In the genomic region with DNA sequence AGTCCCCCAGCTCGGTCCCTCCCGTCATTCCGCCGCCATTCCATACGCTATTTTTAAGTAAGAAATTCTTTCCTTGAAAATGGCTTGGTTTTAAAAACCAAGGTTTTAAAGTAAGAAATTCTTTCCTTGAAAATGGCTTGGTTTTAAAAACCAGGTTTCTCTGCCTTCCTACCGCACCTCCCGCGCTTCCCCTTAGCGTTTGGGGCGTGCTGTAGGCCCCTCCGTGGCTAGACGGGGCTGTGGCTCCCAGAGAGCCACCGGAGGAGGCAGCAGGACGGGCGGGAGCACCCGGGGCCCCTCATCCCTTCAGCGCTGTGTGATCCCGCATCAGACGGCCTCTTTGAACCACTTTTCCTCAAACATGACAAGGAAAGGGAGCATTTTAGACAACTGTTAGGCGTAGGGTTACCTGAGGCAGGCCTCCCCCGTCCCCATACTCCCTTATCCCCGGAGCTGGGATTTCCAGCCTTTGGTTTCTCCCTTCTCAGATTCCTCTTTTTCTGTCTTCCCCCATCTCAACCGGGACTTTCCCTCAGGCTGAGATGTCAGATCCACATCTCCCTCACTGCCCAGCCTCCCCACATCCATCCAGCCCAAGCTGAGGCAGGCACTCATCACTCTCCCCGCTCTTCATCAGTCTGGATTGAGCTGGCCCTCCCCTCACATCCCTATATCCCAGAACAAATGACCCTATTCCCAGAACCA, we compare ENCODE assay signal across 8 cellular contexts. TPM values are rescaled to one million over a fixed set of nuclear protein-coding genes. Genes with fewer than 3 reads are reported as not detected.
DNase-seq lines count a peak whose midpoint lies in the region; ATAC-seq and TF ChIP-seq lines count a peak whose summit lies in the region.

No MANE protein-coding gene starts in this region.

- H3K4me3 ChIP-seq in aorta (ENCODE audit: low read length in 2 of 2): peak overlapping the region; percentile 29 to 47

- WGBS in aorta, 2 donors: 10 to 12% methylated on average over 24 of the region's 24 CpGs

- no peaks in the 10 kb centered on the region for H3K36me3 ChIP-seq in aorta (ENCODE audit: control insufficient read depth in 1 of 2, insufficient read depth in 2 of 2, low read length in 1 of 2)

- H3K9me3 Mint-ChIP-seq in activated naive CD4-positive, alpha-beta T cell treated with anti-CD3 and anti-CD28 coated beads, Interleukin-2, amount 50 U/mL, for 24 hours: no peaks in the 10 kb centered on the region
- H3K9me3 Mint-ChIP-seq in MCF 10A (ENCODE audit: unreplicated experiment): no peaks in the 10 kb centered on the region
- H3K9me3 Mint-ChIP-seq in memory B cell: no peaks in the 10 kb centered on the region

- H3K27me3 ChIP-seq in aorta (ENCODE audit: control insufficient read depth in 1 of 2, insufficient read depth in 2 of 2, low read length in 1 of 2): no peaks in the 10 kb centered on the region

- H3K4me1 Mint-ChIP-seq in activated naive CD4-positive, alpha-beta T cell treated with anti-CD3 and anti-CD28 coated beads, Interleukin-2, amount 50 U/mL, for 24 hours: peaks cover 30% of the 10 kb centered on the region
- H3K4me1 Mint-ChIP-seq in MCF 10A (ENCODE audit: insufficient read depth, unreplicated experiment) (peaks cover 24% of the 10 kb centered on the region), memory B cell (peaks cover 38% of the 10 kb centered on the region)

- no peaks in the 10 kb centered on the region for H3K27me3 Mint-ChIP-seq in activated naive CD4-positive, alpha-beta T cell treated with anti-CD3 and anti-CD28 coated beads, Interleukin-2, amount 50 U/mL, for 24 hours
- H3K27me3 Mint-ChIP-seq in MCF 10A (ENCODE audit: insufficient read depth, unreplicated experiment): no peaks in the 10 kb centered on the region
- no peaks in the 10 kb centered on the region for H3K27me3 Mint-ChIP-seq in memory B cell

- peak overlapping the region; percentile 92 for H3K4me3 Mint-ChIP-seq in activated naive CD4-positive, alpha-beta T cell treated with anti-CD3 and anti-CD28 coated beads, Interleukin-2, amount 50 U/mL, for 24 hours
- H3K4me3 Mint-ChIP-seq in MCF 10A (ENCODE audit: unreplicated experiment): peak overlapping the region; percentile 69
- peak overlapping the region; percentile 94 for H3K4me3 Mint-ChIP-seq in memory B cell

- ATAC-seq in memory B cell (ENCODE audit: low read depth) (no peak), aorta (ENCODE audit: low FRiP score) (no peak), HG03469 (IDR thresholded peaks at IDR 0.05; ENCODE audit: unreplicated experiment) (no peak), HG03565 (IDR thresholded peaks at IDR 0.05; ENCODE audit: unreplicated experiment) (no peak)

- POLR2A ChIA-PET in MCF 10A (lab: Yijun Ruan, JAX): interaction anchor here (0.7 to 5.0 kb wide), 7 partner anchors 14 to 489 kb away, joined by 3 to 37 read pairs (median 4); partner anchors contain the start of gene TTF2

- intact Hi-C loops in MCF 10A (cut with micrococcal nuclease) (loop anchor here (1.0 to 10.0 kb wide), 7 partner anchors 15 to 437 kb away; no protein-coding TSS in a partner anchor), aorta (cut with DNase I) (loop anchor here (5.0 to 10.0 kb wide), 5 partner anchors 49 to 553 kb away; partner anchors contain the start of genes ATP1A1 (in 1 of the 2), TRIM45 (in 1 of the 2) and TTF2 (in 1 of the 2))

- no peak for TF ChIP-seq CTCF in MCF 10A (IDR thresholded peaks at IDR 0.05; ENCODE audit: unreplicated experiment)

- no TSS peak for BruUV-seq in MCF 10A (replicated peaks; lab: Mats Ljungman, UMichigan)

- CTCF ChIA-PET in MCF 10A (lab: Yijun Ruan, JAX): interaction anchor here (0.5 to 4.0 kb wide), 7 partner anchors 25 to 542 kb away, joined by 3 to 27 read pairs (median 4); no protein-coding TSS in a partner anchor

- no peak for DNase-seq in activated naive CD4-positive, alpha-beta T cell treated with anti-CD3 and anti-CD28 coated beads, Interleukin-2, amount 50 U/mL, for 16 hours
- DNase-seq in MCF 10A (ENCODE audit: unreplicated experiment) (no peak), memory B cell (ENCODE audit: low spot score in 2 of 2) (no peak), aorta (no peak), NCI-H1417 (lab: John Stamatoyannopoulos, UW) (no peak)

- H3K27ac ChIP-seq in aorta (ENCODE audit: low read depth in 1 of 2, low read length in 2 of 2): peak overlapping the region; percentile 73 to 92

- H3K9me3 ChIP-seq in aorta (ENCODE audit: control insufficient read depth, low read length): no peaks in the 10 kb centered on the region

- peak overlapping the region; percentile 73 for H3K27ac Mint-ChIP-seq in activated naive CD4-positive, alpha-beta T cell treated with anti-CD3 and anti-CD28 coated beads, Interleukin-2, amount 50 U/mL, for 24 hours
- H3K27ac Mint-ChIP-seq in MCF 10A (ENCODE audit: low read depth, unreplicated experiment) (peak overlapping the region; percentile 91), memory B cell (peak overlapping the region; percentile 97)

- no peaks in the 10 kb centered on the region for H3K36me3 Mint-ChIP-seq in activated naive CD4-positive, alpha-beta T cell treated with anti-CD3 and anti-CD28 coated beads, Interleukin-2, amount 50 U/mL, for 24 hours
- H3K36me3 Mint-ChIP-seq in MCF 10A (ENCODE audit: insufficient read depth, unreplicated experiment) (peaks cover 12% of the 10 kb centered on the region), memory B cell (peaks cover 2% of the 10 kb centered on the region)

- no peaks in the 10 kb centered on the region for H3K4me1 ChIP-seq in aorta (ENCODE audit: control insufficient read depth in 1 of 2, insufficient read depth in 2 of 2, low read length in 2 of 2)

RNA-seq across cellular contexts. Expression of gene CD58, which starts 0.5 kb away (rescaled TPM):
- total RNA-seq in MCF 10A (2022): 11.0 and 13.4 TPM in 2 replicates
- total RNA-seq in aorta: 10 to 100 TPM; 28.6 to 30.7 TPM
- polyA plus RNA-seq in aorta: 10 to 100 TPM; 32.4 to 45.4 TPM
